ENCODE assay signal across 1 cellular context in genomic region chr12:69239286-69239921, GRCh38.
TF ChIP-seq lines count a peak whose summit lies in the region.

TSS of gene CPSF6 (plus strand) at chr12:69239569. CDS start at chr12:69239647, 78 bp downstream.

TF ChIP-seq in HepG2, 621 proteins besides CTCF, POLR2A, EP300 and RAD21 (continued from another document and continues in another):
- no peak for TF ChIP-seq TRAFD1 (CRISPR knock-in tag; IDR thresholded peaks at IDR 0.05; ENCODE audit: borderline replicate concordance)
- no peak for TF ChIP-seq ZNF512B (CRISPR knock-in tag; IDR thresholded peaks at IDR 0.05; ENCODE audit: borderline replicate concordance)
- TF ChIP-seq NFAT5 (CRISPR knock-in tag; IDR thresholded peaks at IDR 0.05): no peak
- no peak for TF ChIP-seq ZNF576 (CRISPR knock-in tag; IDR thresholded peaks at IDR 0.05)
- 0 out of 2 replicates have a peak, but pooled peaks have one; percentile 42 for TF ChIP-seq GMEB1 (CRISPR knock-in tag; IDR thresholded peaks at IDR 0.05; ENCODE audit: borderline replicate concordance)
- no peak for TF ChIP-seq ZNF382 (CRISPR knock-in tag; IDR thresholded peaks at IDR 0.05; ENCODE audit: borderline replicate concordance)
- TF ChIP-seq YY1 (IDR thresholded peaks at IDR 0.05; ENCODE audit: insufficient read depth, insufficient replicate concordance, low read depth, low read length): peak; percentile 91
- no peak for TF ChIP-seq BRF2 (CRISPR knock-in tag; IDR thresholded peaks at IDR 0.05)
- no peak; the same call in 1 of the 2 replicates for TF ChIP-seq SP5 (CRISPR knock-in tag; IDR thresholded peaks at IDR 0.05; ENCODE audit: borderline replicate concordance, low read depth)
- no peak for TF ChIP-seq HNF4G (IDR thresholded peaks at IDR 0.05; ENCODE audit: borderline replicate concordance, low read depth, low read length)
- no peak for TF ChIP-seq HNF4G (CRISPR knock-in tag; IDR thresholded peaks at IDR 0.05; ENCODE audit: borderline replicate concordance, low read depth)
- TF ChIP-seq IKZF4 (CRISPR knock-in tag; IDR thresholded peaks at IDR 0.05; ENCODE audit: borderline replicate concordance, low read depth, not compliant biosample characterization): no peak
- no peak for TF ChIP-seq ZNF850 (CRISPR knock-in tag; conservative IDR thresholded peaks at IDR 0.05)
- no peak for TF ChIP-seq ZEB1 (IDR thresholded peaks at IDR 0.05; ENCODE audit: insufficient replicate concordance, low read depth)
- TF ChIP-seq ZNF629 (CRISPR knock-in tag; conservative IDR thresholded peaks at IDR 0.05): no peak
- no peak for TF ChIP-seq SRSF9 (IDR thresholded peaks at IDR 0.05; ENCODE audit: borderline replicate concordance, insufficient read depth, low read depth, low read length, poor library complexity, severe bottlenecking)
- TF ChIP-seq SSRP1 (CRISPR knock-in tag; IDR thresholded peaks at IDR 0.05): no peak
- TF ChIP-seq ZNF552 (CRISPR knock-in tag; IDR thresholded peaks at IDR 0.05; ENCODE audit: borderline replicate concordance): no peak
- TF ChIP-seq IRX3 (CRISPR knock-in tag; IDR thresholded peaks at IDR 0.05; ENCODE audit: borderline replicate concordance, low read depth): no peak; the same call in 1 of the 2 replicates
- no peak for TF ChIP-seq PREB (CRISPR knock-in tag; IDR thresholded peaks at IDR 0.05)
- no peak for TF ChIP-seq RXRB (CRISPR knock-in tag; IDR thresholded peaks at IDR 0.05; ENCODE audit: borderline replicate concordance)
- no peak for TF ChIP-seq ZNF530 (CRISPR knock-in tag; IDR thresholded peaks at IDR 0.05; ENCODE audit: low read depth)
- no peak for TF ChIP-seq SOX6 (IDR thresholded peaks at IDR 0.05)
- peak; percentile 77 for TF ChIP-seq SOX6 (CRISPR knock-in tag; IDR thresholded peaks at IDR 0.05)
- TF ChIP-seq SIN3A (IDR thresholded peaks at IDR 0.05; ENCODE audit: borderline replicate concordance, low read depth, low read length): 0 out of 2 replicates have a peak, but pooled peaks have one; percentile 64
- no peak for TF ChIP-seq RXRA (CRISPR knock-in tag; IDR thresholded peaks at IDR 0.05)
- TF ChIP-seq ETV5 (CRISPR knock-in tag; IDR thresholded peaks at IDR 0.05; ENCODE audit: borderline replicate concordance): peak; percentile 88
- no peak; the same call in 1 of the 2 replicates for TF ChIP-seq HDAC1 (CRISPR knock-in tag; IDR thresholded peaks at IDR 0.05)
- no peak; the same call in 1 of the 2 replicates for TF ChIP-seq KLF15 (CRISPR knock-in tag; IDR thresholded peaks at IDR 0.05; ENCODE audit: borderline replicate concordance)
- TF ChIP-seq ISL2 (CRISPR knock-in tag; IDR thresholded peaks at IDR 0.05): 0 out of 2 replicates have a peak, but pooled peaks have one; percentile 20
- TF ChIP-seq ZNF558 (CRISPR knock-in tag; IDR thresholded peaks at IDR 0.05; ENCODE audit: borderline replicate concordance): no peak; the same call in 1 of the 2 replicates
- TF ChIP-seq BCLAF1 (IDR thresholded peaks at IDR 0.05): no peak
- TF ChIP-seq ZNF788 (CRISPR knock-in tag; IDR thresholded peaks at IDR 0.05; ENCODE audit: borderline replicate concordance): no peak; the same call in 1 of the 2 replicates
- TF ChIP-seq POLR2AphosphoS5 (IDR thresholded peaks at IDR 0.05; ENCODE audit: low read depth, low read length): peak; percentile 81
- peak; percentile 62; the same call in 1 of the 2 replicates for TF ChIP-seq BORCS8-MEF2B (CRISPR knock-in tag; IDR thresholded peaks at IDR 0.05)
